In the genomic region with DNA sequence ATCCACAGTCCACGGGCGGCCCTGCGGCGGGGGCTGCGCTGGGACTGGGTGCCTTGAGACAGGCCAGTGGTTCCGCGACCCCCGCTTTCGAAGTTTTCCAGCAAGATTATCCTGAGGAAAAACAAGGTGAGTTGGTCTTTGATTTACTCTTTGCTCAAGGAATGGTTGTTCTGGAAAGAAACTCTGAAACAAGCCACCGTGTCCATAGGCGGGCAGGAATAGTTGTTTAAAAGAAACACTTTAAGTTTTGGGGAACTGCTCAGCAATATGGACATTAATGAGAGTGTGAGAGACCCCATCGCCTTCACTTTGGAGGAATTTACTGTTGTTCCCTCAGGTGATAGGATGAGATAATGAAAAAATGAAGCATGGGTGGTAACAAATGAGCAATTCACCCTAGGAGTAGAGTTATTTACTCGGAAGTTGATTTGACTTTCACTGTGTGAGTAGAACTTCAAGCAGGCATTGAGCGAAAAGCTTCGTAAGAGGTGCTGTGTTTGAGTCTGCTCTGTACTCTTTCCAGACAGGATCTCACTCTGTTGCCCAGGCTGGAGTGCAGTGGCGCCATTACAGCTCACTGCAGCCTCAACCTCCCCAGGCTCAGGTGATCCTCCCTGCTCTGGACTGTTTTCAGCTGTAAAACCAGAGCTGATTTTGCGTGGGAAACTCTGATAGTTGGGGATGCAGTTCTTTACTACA, we compare ENCODE assay signal across 8 cellular contexts. TPM values are rescaled to one million over a fixed set of nuclear protein-coding genes. Genes with fewer than 3 reads are reported as not detected.
DNase-seq lines count a peak whose midpoint lies in the region; ATAC-seq and TF ChIP-seq lines count a peak whose summit lies in the region.

No MANE protein-coding gene starts in this region.

- H3K4me3 Mint-ChIP-seq in endodermal cell = peak overlapping the region; percentile 81
- no peak overlapping the region for H3K4me3 Mint-ChIP-seq in T-helper 2 cell treated with Interferon-gamma antibody and Interleukin-4, amounts not matched to agents 5 μg/mL and 100 μg/mL, for 36 hours

- H3K9me3 ChIP-seq in HUES6 (ENCODE audit: control insufficient read depth, insufficient read depth, low read depth, low read length) (no peaks in the 10 kb centered on the region), endodermal cell (ENCODE audit: control insufficient read depth, low read length) (no peaks in the 10 kb centered on the region), muscle layer of colon (ENCODE audit: low read length) (no peaks in the 10 kb centered on the region)

- H3K36me3 ChIP-seq in HUES6 (ENCODE audit: control insufficient read depth, insufficient read depth, low read length) = peaks cover 8% of the 10 kb centered on the region
- peaks cover under 1% of the 10 kb centered on the region for H3K36me3 ChIP-seq in endodermal cell (ENCODE audit: control insufficient read depth, insufficient read depth, low read length)
- H3K36me3 ChIP-seq in muscle layer of colon (ENCODE audit: insufficient read depth, low read length) = no peaks in the 10 kb centered on the region

- no peaks in the 10 kb centered on the region for H3K9me3 Mint-ChIP-seq in endodermal cell
- no peaks in the 10 kb centered on the region for H3K9me3 Mint-ChIP-seq in T-helper 2 cell treated with Interferon-gamma antibody and Interleukin-4, amounts not matched to agents 5 μg/mL and 100 μg/mL, for 36 hours

- H3K27me3 Mint-ChIP-seq in endodermal cell (ENCODE audit: insufficient read depth) = no peaks in the 10 kb centered on the region
- H3K27me3 Mint-ChIP-seq in T-helper 2 cell treated with Interferon-gamma antibody and Interleukin-4, amounts not matched to agents 5 μg/mL and 100 μg/mL, for 36 hours (ENCODE audit: low read depth) = peaks cover 39% of the 10 kb centered on the region

- no peak for ATAC-seq in HG03521 (IDR thresholded peaks at IDR 0.05; ENCODE audit: unreplicated experiment)
- ATAC-seq in HG02981 (IDR thresholded peaks at IDR 0.05; ENCODE audit: unreplicated experiment) = no peak

- peaks cover 13% of the 10 kb centered on the region; the same call in 1 of the 2 replicates for H3K4me1 ChIP-seq in HUES6 (ENCODE audit: control insufficient read depth, insufficient read depth, low read length)
- H3K4me1 ChIP-seq in endodermal cell (ENCODE audit: control insufficient read depth, insufficient read depth, low read length) = no peaks in the 10 kb centered on the region
- H3K4me1 ChIP-seq in muscle layer of colon (ENCODE audit: insufficient read depth, low read length) = peaks cover 11% of the 10 kb centered on the region

- H3K4me3 ChIP-seq in HUES6 (ENCODE audit: low read depth, low read length) = peak overlapping the region; percentile 87
- peak overlapping the region; percentile 94 for H3K4me3 ChIP-seq in endodermal cell (ENCODE audit: low read length)
- peak overlapping the region; percentile 66 to 85 for H3K4me3 ChIP-seq in muscle layer of colon (ENCODE audit: low read depth in 1 of 2, low read length in 2 of 2)

- H3K27me3 ChIP-seq in HUES6 (ENCODE audit: control insufficient read depth, insufficient read depth, low read length) (no peaks in the 10 kb centered on the region), endodermal cell (ENCODE audit: control insufficient read depth, insufficient read depth, low read length, poor library complexity, severe bottlenecking) (no peaks in the 10 kb centered on the region), muscle layer of colon (ENCODE audit: control insufficient read depth in 1 of 2, insufficient read depth in 2 of 2, low read length in 2 of 2) (no peaks in the 10 kb centered on the region)

- peak overlapping the region; percentile 89 for H3K27ac Mint-ChIP-seq in endodermal cell
- H3K27ac Mint-ChIP-seq in T-helper 2 cell treated with Interferon-gamma antibody and Interleukin-4, amounts not matched to agents 5 μg/mL and 100 μg/mL, for 36 hours = no peak overlapping the region

- peaks cover 7% of the 10 kb centered on the region for H3K36me3 Mint-ChIP-seq in endodermal cell (ENCODE audit: low read depth)
- no peaks in the 10 kb centered on the region for H3K36me3 Mint-ChIP-seq in T-helper 2 cell treated with Interferon-gamma antibody and Interleukin-4, amounts not matched to agents 5 μg/mL and 100 μg/mL, for 36 hours (ENCODE audit: low read depth)

- H3K27ac ChIP-seq in 22Rv1 (peak overlapping the region; percentile 73), HUES6 (ENCODE audit: low read depth, low read length) (peak overlapping the region; percentile 83; the same call in 1 of the 2 replicates), endodermal cell (ENCODE audit: low read depth, low read length) (peak overlapping the region; percentile 35), muscle layer of colon (ENCODE audit: low read depth, low read length) (peak overlapping the region; percentile 90)

- H3K9ac ChIP-seq in HUES6 (ENCODE audit: low read length) = peak overlapping the region; percentile 75
- peak overlapping the region; percentile 83 for H3K9ac ChIP-seq in endodermal cell (ENCODE audit: extremely low read depth, low read length, poor library complexity, severe bottlenecking)
- peak overlapping the region; percentile 47 for H3K9ac ChIP-seq in muscle layer of colon (ENCODE audit: low read length)

- TF ChIP-seq CTCF in 22Rv1 (IDR thresholded peaks at IDR 0.05) = peak; percentile 42
- TF ChIP-seq CTCF in endodermal cell (conservative IDR thresholded peaks at IDR 0.05) = no peak

- DNase-seq in endodermal cell = peak; percentile 63
- no peak for DNase-seq in T-helper 2 cell treated with Interferon-gamma antibody and Interleukin-4, amounts not matched to agents 5 μg/mL and 100 μg/mL, for 36 hours (ENCODE audit: low spot score)
- DNase-seq in H4 (ENCODE audit: low spot score) = no peak

- H3K4me1 Mint-ChIP-seq in endodermal cell = peaks cover 13% of the 10 kb centered on the region
- peaks cover 3% of the 10 kb centered on the region for H3K4me1 Mint-ChIP-seq in T-helper 2 cell treated with Interferon-gamma antibody and Interleukin-4, amounts not matched to agents 5 μg/mL and 100 μg/mL, for 36 hours (ENCODE audit: low read depth)

- 13 to 40% methylated on average over 7 to 17 of the region's 17 CpGs for WGBS in endodermal cell (ENCODE audit: insufficient coverage in 1 of 2, insufficient read length in 1 of 2), 2 experiments

RNA-seq across cellular contexts. Expression of a gene that starts 1.1 kb away (rescaled TPM):
- 1 to 10 TPM; 4.6 to 5.6 TPM for total RNA-seq in endodermal cell
- polyA plus RNA-seq in endodermal cell (2013, experiment 1 of 2) = 4.7 TPM
- polyA plus RNA-seq in endodermal cell (2013, experiment 2 of 2) = 4.8 TPM
- total RNA-seq in H4 (2014; rRNA removed; shearing (Covaris generic)) = 0.54 and 1.4 TPM in 2 replicates

Comparison
In these comparisons a context has a peak if more than half of its experiments do, and no peak if none do; other contexts are left out.
1. H3K27ac ChIP-seq: peak in every context shown above with its lines; median percentile 90 in muscle layer of colon; 83 in HUES6; 73 in 22Rv1; 35 in endodermal cell.